8 cellular contexts compared by ENCODE assay signal in the genomic region with DNA sequence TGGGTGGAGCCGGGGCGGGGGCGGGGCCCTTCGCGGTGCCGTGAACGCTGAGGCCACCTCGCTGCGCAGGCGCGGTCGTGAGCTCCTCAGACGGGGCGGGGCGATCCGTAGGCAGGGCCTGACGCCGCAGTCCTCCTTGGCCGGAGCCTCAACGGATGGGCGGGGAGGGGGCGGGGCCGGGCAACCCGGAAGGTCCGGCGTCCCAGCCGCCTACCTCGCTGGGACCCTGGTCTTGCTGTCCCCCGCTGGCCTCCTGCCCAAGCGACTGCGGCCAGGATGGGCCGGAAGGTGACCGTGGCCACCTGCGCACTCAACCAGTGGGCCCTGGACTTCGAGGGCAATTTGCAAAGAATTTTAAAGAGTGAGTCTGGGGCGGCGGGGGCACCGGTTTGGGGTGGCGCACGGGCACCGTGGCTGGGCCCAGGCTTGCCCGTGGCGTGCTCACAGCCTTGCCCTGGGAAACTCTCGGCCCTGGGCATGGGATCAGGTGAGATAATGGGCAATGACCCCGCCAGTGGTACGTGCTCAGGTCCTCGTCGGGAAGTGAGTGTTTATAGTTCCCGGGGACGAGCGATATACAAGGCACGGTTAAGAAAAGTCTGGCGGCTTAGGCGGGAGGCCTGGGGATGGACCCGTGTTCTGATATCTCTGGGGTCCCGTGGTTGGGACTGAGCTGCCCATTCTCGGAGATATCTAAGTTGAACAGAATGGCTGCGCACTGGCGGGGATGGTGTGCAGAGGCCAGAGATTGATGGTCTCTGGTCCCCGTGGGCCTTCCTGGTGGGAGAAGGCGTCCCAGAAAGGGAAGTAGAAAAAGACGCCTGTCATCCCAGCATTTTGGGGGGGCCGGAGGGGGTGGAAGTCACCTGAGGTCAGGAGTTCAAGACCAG. TPM values are rescaled to one million over a fixed set of nuclear protein-coding genes. Genes with fewer than 3 reads are reported as not detected.
DNase-seq lines count a peak whose midpoint lies in the region; ATAC-seq and TF ChIP-seq lines count a peak whose summit lies in the region.

A gene (plus strand): TSS at position 183 of the 890 bp plus-strand sequence. CDS start 94 bp downstream, at position 277.

- no peak for TF ChIP-seq CTCF in kidney epithelial cell (IDR thresholded peaks at IDR 0.05; ENCODE audit: insufficient read depth, low read length, poor library complexity, severe bottlenecking)

- ATAC-seq in HG03342 (IDR thresholded peaks at IDR 0.05; ENCODE audit: unreplicated experiment) = peak; percentile 42

- peak within 1 kb of the TSS; percentile 88 for H3K4me3 ChIP-seq in ACC112 (ENCODE audit: low read depth, low read length)
- H3K4me3 ChIP-seq in kidney epithelial cell (ENCODE audit: low read depth, low read length) = peak within 1 kb of the TSS; percentile 94

- peak within 1 kb of the TSS; percentile 88 for H2AFZ ChIP-seq in ACC112 (ENCODE audit: low read length, unreplicated experiment)

- no peak within 1 kb of the TSS for H3K27ac ChIP-seq in ACC112 (ENCODE audit: low read depth, low read length)

- H3K36me3 ChIP-seq in ACC112 (ENCODE audit: insufficient read depth, low read length) (peaks cover 5% of the 10 kb centered on the region; the same call in 1 of the 2 replicates), kidney epithelial cell (ENCODE audit: control insufficient read depth, insufficient read depth, low read length) (peaks cover 1% of the 10 kb centered on the region)

- H3K27me3 ChIP-seq in ACC112 (ENCODE audit: insufficient read depth, low read length) = no peaks in the 10 kb centered on the region
- H3K27me3 ChIP-seq in kidney epithelial cell (ENCODE audit: control insufficient read depth, insufficient read depth, low read length) = no peaks in the 10 kb centered on the region

- DNase-seq in NCI-H510A (lab: John Stamatoyannopoulos, UW) (peak; percentile 82), cerebellar nuclear complex (lab: John Stamatoyannopoulos, UW) (peak; percentile 68 to 80), kidney epithelial cell (ENCODE audit: low read depth) (peak; percentile 57)
- DNase-seq in activated CD4-positive, alpha-beta T cell treated with anti-CD3 and anti-CD28 coated beads for 1 hour = peak; percentile 88
- peak; percentile 96 for DNase-seq in stimulated activated CD4-positive, alpha-beta T cell treated with anti-CD3 and anti-CD28 coated beads, Interleukin-15, amount 100 ng/mL, for 24 hours

- in situ Hi-C loops in GM18951 (cut with MboI; ENCODE audit: low sequenced_read_pairs, unreplicated experiment) = no loop called here

- H3K79me2 ChIP-seq in ACC112 (ENCODE audit: control insufficient read depth, insufficient read depth, low read length, unreplicated experiment) = peaks cover 27% of the 10 kb centered on the region

- TF ChIP-seq POLR2A in GM18951 (IDR thresholded peaks at IDR 0.05; ENCODE audit: extremely low read depth, insufficient read depth, insufficient read length) = peak; percentile 87

- H3K4me1 ChIP-seq in ACC112 (ENCODE audit: control insufficient read depth, insufficient read depth, low read length, unreplicated experiment) = peaks cover 4% of the 10 kb centered on the region

RNA-seq across cellular contexts. Expression of the gene that starts here (rescaled TPM):
- 66.7 and 70.1 TPM in 2 replicates for total RNA-seq in kidney epithelial cell
